In genomic region chr12:56161677-56162351, GRCh38 we compare ENCODE assay signal across 13 cellular contexts. TPM values are rescaled to one million over a fixed set of nuclear protein-coding genes. Genes with fewer than 3 reads are reported as not detected.
DNase-seq lines count a peak whose midpoint lies in the region; ATAC-seq, FAIRE-seq and TF ChIP-seq lines count a peak whose summit lies in the region.
"Had no signal": no experiment of that assay in that cellular context is flagged by ENCODE, and none has a peak within 500 bp of the region (broad histone marks: within the 10 kb centered on the region; RNA-seq: fewer than 3 reads in every experiment).

No MANE protein-coding gene starts in this region.

- H3K9me1 ChIP-seq in endothelial cell of umbilical vein (replicated peaks; ENCODE audit: control insufficient read depth, extremely low read depth, insufficient read depth, low read length), result no peaks in the 10 kb centered on the region

- no peaks in the 10 kb centered on the region for H3K9me2 ChIP-seq in Loucy (replicated peaks; ENCODE audit: low read depth, low read length)

- H3K9me3 ChIP-seq in Caco-2, result no peaks in the 10 kb centered on the region
- no peaks in the 10 kb centered on the region for H3K9me3 ChIP-seq in Loucy (ENCODE audit: insufficient read depth, low read depth, low read length)
- H3K9me3 ChIP-seq in endothelial cell of umbilical vein (replicated peaks; ENCODE audit: control insufficient read depth, insufficient read depth, low read length), result no peaks in the 10 kb centered on the region
- H3K9me3 ChIP-seq in suprapubic skin, result no peaks in the 10 kb centered on the region

- 71% methylated on average over 10 of the region's 10 CpGs for WGBS in suprapubic skin

- TF ChIP-seq CTCF in Caco-2 (IDR thresholded peaks at IDR 0.05; ENCODE audit: insufficient read depth in 1 of 2, low read depth in 1 of 2, low read length in 1 of 2, severe bottlenecking in 1 of 2, unreplicated experiment in 1 of 2), result no peak
- no peak for TF ChIP-seq CTCF in Loucy (conservative IDR thresholded peaks at IDR 0.05; ENCODE audit: low read length)
- TF ChIP-seq CTCF in endothelial cell of umbilical vein (IDR thresholded peaks at IDR 0.05; ENCODE audit: extremely low read depth in 1 of 2, insufficient read depth in 1 of 2, low read depth in 1 of 2, low read length in 2 of 2), result no peak
- TF ChIP-seq CTCF in osteocyte (IDR thresholded peaks at IDR 0.05), result no peak
- no peak for TF ChIP-seq CTCF in suprapubic skin (IDR thresholded peaks at IDR 0.05)

- H3K9me3 Mint-ChIP-seq in Caco-2 (ENCODE audit: unreplicated experiment), result no peaks in the 10 kb centered on the region
- H3K9me3 Mint-ChIP-seq in osteocyte (ENCODE audit: unreplicated experiment), result no peaks in the 10 kb centered on the region

- dilution Hi-C loops in endothelial cell of umbilical vein (cut with MboI; ENCODE audit: extremely low pct_ligation_motif_present, low sequenced_read_pairs), result no loop called here

- no peak for FAIRE-seq in endothelial cell of umbilical vein (lab: Jason Lieb, UNC)

- TF ChIP-seq POLR2A in endothelial cell of umbilical vein (IDR thresholded peaks at IDR 0.05; ENCODE audit: low read depth, low read length), result no peak
- TF ChIP-seq POLR2A in suprapubic skin (IDR thresholded peaks at IDR 0.05), result no peak

- H2AFZ ChIP-seq in Loucy (ENCODE audit: low read length), result no peak overlapping the region
- no peak overlapping the region for H2AFZ ChIP-seq in endothelial cell of umbilical vein (ENCODE audit: low read depth, low read length)

- intact Hi-C loops in Caco-2 (cut with micrococcal nuclease; ENCODE audit: unreplicated experiment) (no loop called here), endothelial cell of umbilical vein (cut with micrococcal nuclease) (no loop called here)

- no peaks in the 10 kb centered on the region for H3F3A ChIP-seq in Loucy (ENCODE audit: low read depth)

- peak overlapping the region; percentile 65 for H3K27ac Mint-ChIP-seq in Caco-2 (ENCODE audit: unreplicated experiment)
- H3K27ac Mint-ChIP-seq in osteocyte (ENCODE audit: unreplicated experiment), result peak overlapping the region; percentile 98

- H3K4me1 ChIP-seq in Caco-2, result peaks cover 14% of the 10 kb centered on the region
- peaks cover 25% of the 10 kb centered on the region for H3K4me1 ChIP-seq in Loucy (ENCODE audit: insufficient read depth, low read length, poor library complexity, severe bottlenecking)
- peaks cover 22% of the 10 kb centered on the region for H3K4me1 ChIP-seq in endothelial cell of umbilical vein (ENCODE audit: control insufficient read depth, extremely low read depth, insufficient read depth, low read length)
- peaks cover 46% of the 10 kb centered on the region for H3K4me1 ChIP-seq in suprapubic skin

- H3K4me2 ChIP-seq in Loucy (ENCODE audit: low read depth, low read length, poor library complexity, severe bottlenecking) (peak overlapping the region; percentile 93), endothelial cell of umbilical vein (ENCODE audit: insufficient read depth, low read length) (no peak overlapping the region)

- H3K36me3 Mint-ChIP-seq in Caco-2 (ENCODE audit: insufficient read depth, unreplicated experiment) (peaks cover 99% of the 10 kb centered on the region), osteocyte (ENCODE audit: unreplicated experiment) (peaks cover 46% of the 10 kb centered on the region)

- DNase-seq in Caco-2, result no peak
- DNase-seq in endothelial cell of umbilical vein (ENCODE audit: low read depth, low spot score), result no peak
- DNase-seq in osteocyte (ENCODE audit: extremely low spot score, unreplicated experiment), result no peak
- no peak for DNase-seq in SKM-1 (lab: John Stamatoyannopoulos, UW; ENCODE audit: unreplicated experiment)
- no peak for DNase-seq in suprapubic skin (ENCODE audit: low spot score in 2 of 2)
- DNase-seq: activated CD4-positive, alpha-beta T cell treated with anti-CD3 and anti-CD28 coated beads for 48 hours; dorsolateral prefrontal cortex; NCI-H345 had no signal

- H3K4me3 ChIP-seq in Caco-2 (ENCODE audit: low read depth, low read length), result no peak overlapping the region
- no peak overlapping the region for H3K4me3 ChIP-seq in Loucy (ENCODE audit: low read length, poor library complexity, severe bottlenecking)
- H3K4me3 ChIP-seq in endothelial cell of umbilical vein (replicated peaks in 1 of 3; ENCODE audit: insufficient read depth in 1 of 3, low read depth in 1 of 3, low read length in 3 of 3), result no peak overlapping the region
- H3K4me3 ChIP-seq in suprapubic skin, result no peak overlapping the region
- H3K4me3 ChIP-seq: lung had no signal

- H3K4me1 Mint-ChIP-seq in Caco-2 (ENCODE audit: low read depth, unreplicated experiment), result peaks cover 20% of the 10 kb centered on the region
- peaks cover 46% of the 10 kb centered on the region for H3K4me1 Mint-ChIP-seq in osteocyte (ENCODE audit: unreplicated experiment)

- H3K9ac ChIP-seq in Loucy (ENCODE audit: low read depth, low read length, poor library complexity, severe bottlenecking) (no peak overlapping the region), endothelial cell of umbilical vein (replicated peaks; ENCODE audit: extremely low read depth, insufficient read depth, low read length) (no peak overlapping the region)

- peaks cover 44% of the 10 kb centered on the region for H4K20me1 ChIP-seq in Loucy (ENCODE audit: insufficient read depth, low read length, poor library complexity, severe bottlenecking)
- no peaks in the 10 kb centered on the region for H4K20me1 ChIP-seq in endothelial cell of umbilical vein (replicated peaks; ENCODE audit: control insufficient read depth, extremely low read depth, insufficient read depth, low read length)

- H3K27ac ChIP-seq in endothelial cell of umbilical vein (ENCODE audit: insufficient read depth, low read depth, low read length), result peak overlapping the region; percentile 87
- H3K27ac ChIP-seq in suprapubic skin, result no peak overlapping the region
- H3K27ac ChIP-seq: HL-60 had no signal

- POLR2A ChIA-PET in Caco-2 (lab: Charles Lee), result interaction anchor here (1.1 to 1.5 kb wide), 5 partner anchors 10 to 60 kb away, joined by 3 to 8 read pairs (median 4); partner anchors contain the start of genes ESYT1, MYL6B and RNF41
- POLR2A ChIA-PET in endothelial cell of umbilical vein (lab: Charles Lee), result interaction anchor here (0.6 to 3.9 kb wide), 10 partner anchors 10 to 58 kb away, joined by 3 to 23 read pairs (median 4); partner anchors contain the start of genes ESYT1, PA2G4 and SMARCC2

- no peaks in the 10 kb centered on the region for H3K27me3 ChIP-seq in Caco-2 (replicated peaks; ENCODE audit: control insufficient read depth, insufficient read depth, low read length)
- H3K27me3 ChIP-seq in Loucy (ENCODE audit: insufficient read depth, low read length, poor library complexity, severe bottlenecking), result no peaks in the 10 kb centered on the region
- no peaks in the 10 kb centered on the region for H3K27me3 ChIP-seq in endothelial cell of umbilical vein (ENCODE audit: control insufficient read depth in 2 of 2, insufficient read depth in 2 of 2, low read length in 2 of 2)
- H3K27me3 ChIP-seq in suprapubic skin, result no peaks in the 10 kb centered on the region
- H3K27me3 ChIP-seq: dorsolateral prefrontal cortex had no signal

- H3K27me3 Mint-ChIP-seq in Caco-2 (ENCODE audit: insufficient read depth, unreplicated experiment) (no peaks in the 10 kb centered on the region), osteocyte (ENCODE audit: unreplicated experiment) (no peaks in the 10 kb centered on the region)

- ATAC-seq in HG03025 (IDR thresholded peaks at IDR 0.05; ENCODE audit: low FRiP score, unreplicated experiment), result no peak
- ATAC-seq in HG03139 (IDR thresholded peaks at IDR 0.05; ENCODE audit: unreplicated experiment), result no peak

- peaks cover 47% of the 10 kb centered on the region for H3K79me2 ChIP-seq in Loucy (ENCODE audit: insufficient read depth, low read length)
- peaks cover 33% of the 10 kb centered on the region for H3K79me2 ChIP-seq in endothelial cell of umbilical vein (ENCODE audit: control insufficient read depth, insufficient read depth, low read length)

- TF ChIP-seq EP300 in suprapubic skin (IDR thresholded peaks at IDR 0.05), result no peak

- H3K4me3 Mint-ChIP-seq in Caco-2 (ENCODE audit: unreplicated experiment) (peak overlapping the region; percentile 79), osteocyte (ENCODE audit: unreplicated experiment) (peak overlapping the region; percentile 95)

- BruUV-seq in Caco-2 (replicated peaks; lab: Mats Ljungman, UMichigan), result no TSS peak
- no TSS peak for BruUV-seq in endothelial cell of umbilical vein (replicated peaks; lab: Mats Ljungman, UMichigan)

- H3K36me3 ChIP-seq in Caco-2 (ENCODE audit: control insufficient read depth, insufficient read depth, low read length) (no peaks in the 10 kb centered on the region; the same call in none of the 2 replicates), Loucy (ENCODE audit: insufficient read depth, low read length) (peaks cover 70% of the 10 kb centered on the region; the same call in 1 of the 2 replicates), endothelial cell of umbilical vein (ENCODE audit: control insufficient read depth in 2 of 2, extremely low read depth in 1 of 2, insufficient read depth in 2 of 2, low read length in 2 of 2) (peaks cover 18 to 38% of the 10 kb centered on the region in 2 experiments), suprapubic skin (peaks cover 69% of the 10 kb centered on the region)

- CTCF ChIA-PET in Caco-2 (lab: Charles Lee), result interaction anchor here (1.3 to 1.7 kb wide), 3 partner anchors 10 to 43 kb away, joined by 4 to 6 read pairs (median 5); partner anchors contain the start of genes ESYT1, MYL6B and ZC3H10
- CTCF ChIA-PET in endothelial cell of umbilical vein (lab: Charles Lee), result interaction anchor here (1.0 to 3.3 kb wide), 7 partner anchors 19 to 43 kb away, joined by 4 to 16 read pairs (median 7); partner anchors contain the start of genes ESYT1, SMARCC2 and ZC3H10

RNA-seq across cellular contexts. Expression of gene MYL6, which starts 3.7 kb away (rescaled TPM):
- total RNA-seq in Caco-2 (2022), result 960 and 1,174 TPM in 2 replicates
- total RNA-seq in endothelial cell of umbilical vein, result 2,364 and 2,543 TPM in 2 replicates
- polyA plus RNA-seq in endothelial cell of umbilical vein, result 6,581 and 8,470 TPM in 2 replicates
- 8,079 and 10,456 TPM in 2 replicates for polyA plus RNA-seq in endothelial cell of umbilical vein (2011; cell fraction: cytosol; rRNA removed)
- 3,910 and 4,229 TPM in 2 replicates for polyA plus RNA-seq in endothelial cell of umbilical vein (2011; cell fraction: nucleus; rRNA removed)
- polyA plus RNA-seq in endothelial cell of umbilical vein (2012), result 3,697 and 4,342 TPM in 2 replicates
- polyA minus RNA-seq in endothelial cell of umbilical vein, result 1,454 and 1,687 TPM in 2 replicates
- 254 TPM for polyA minus RNA-seq in endothelial cell of umbilical vein (2011; cell fraction: cytosol; rRNA and poly(A)+ RNA removed)
- polyA minus RNA-seq in endothelial cell of umbilical vein (2011; cell fraction: nucleus; rRNA and poly(A)+ RNA removed), result 383 and 457 TPM in 2 replicates
- total RNA-seq in osteocyte, result 1,490 and 1,549 TPM in 2 replicates
- 1,000 to 10,000 TPM in 1 of 4 donors, 100 to 1,000 TPM in 3; 773 to 1,142 (median 915) TPM for total RNA-seq in suprapubic skin

RNA-seq across cellular contexts. Expression of gene MYL6B, which starts 9.4 kb away (rescaled TPM):
- total RNA-seq in Caco-2 (2022) (40.5 and 44.8 TPM in 2 replicates), endothelial cell of umbilical vein (135 and 137 TPM in 2 replicates), osteocyte (123 and 139 TPM in 2 replicates), suprapubic skin (10 to 100 TPM; 28.3 to 37.4 (median 28.5) TPM)
- polyA plus RNA-seq in endothelial cell of umbilical vein, result 130 and 185 TPM in 2 replicates
- polyA plus RNA-seq in endothelial cell of umbilical vein (2011; cell fraction: cytosol; rRNA removed), result 126 and 160 TPM in 2 replicates
- 61.3 and 80.4 TPM in 2 replicates for polyA plus RNA-seq in endothelial cell of umbilical vein (2011; cell fraction: nucleus; rRNA removed)
- 94.9 and 153 TPM in 2 replicates for polyA plus RNA-seq in endothelial cell of umbilical vein (2012)
- polyA minus RNA-seq in endothelial cell of umbilical vein, result 46.8 and 54.7 TPM in 2 replicates
- 28.4 TPM for polyA minus RNA-seq in endothelial cell of umbilical vein (2011; cell fraction: cytosol; rRNA and poly(A)+ RNA removed)
- 11.9 and 12.2 TPM in 2 replicates for polyA minus RNA-seq in endothelial cell of umbilical vein (2011; cell fraction: nucleus; rRNA and poly(A)+ RNA removed)

RNA-seq across cellular contexts. Expression of gene SMARCC2, which starts 27.5 kb away (rescaled TPM):
- total RNA-seq in Caco-2 (2022) (89.1 and 94.8 TPM in 2 replicates), endothelial cell of umbilical vein (117 and 121 TPM in 2 replicates), osteocyte (122 and 128 TPM in 2 replicates), suprapubic skin (100 to 1,000 TPM in 2 of 4 donors, 10 to 100 TPM in 2; 53.6 to 137 (median 85.9) TPM)
- 51.1 and 51.9 TPM in 2 replicates for polyA plus RNA-seq in endothelial cell of umbilical vein
- 40.9 and 43.3 TPM in 2 replicates for polyA plus RNA-seq in endothelial cell of umbilical vein (2011; cell fraction: cytosol; rRNA removed)
- polyA plus RNA-seq in endothelial cell of umbilical vein (2011; cell fraction: nucleus; rRNA removed), result 286 and 302 TPM in 2 replicates
- 86.0 and 86.1 TPM in 2 replicates for polyA plus RNA-seq in endothelial cell of umbilical vein (2012)
- 152 and 159 TPM in 2 replicates for polyA minus RNA-seq in endothelial cell of umbilical vein
- polyA minus RNA-seq in endothelial cell of umbilical vein (2011; cell fraction: cytosol; rRNA and poly(A)+ RNA removed), result 42.2 TPM
- 150 and 170 TPM in 2 replicates for polyA minus RNA-seq in endothelial cell of umbilical vein (2011; cell fraction: nucleus; rRNA and poly(A)+ RNA removed)

RNA-seq across cellular contexts. Expression of gene ESYT1, which starts 33.7 kb away (rescaled TPM):
- total RNA-seq in Caco-2 (2022) (70.4 and 79.0 TPM in 2 replicates), endothelial cell of umbilical vein (133 and 161 TPM in 2 replicates), osteocyte (127 and 142 TPM in 2 replicates), suprapubic skin (100 to 1,000 TPM in 2 of 4 donors, 10 to 100 TPM in 2; 73.1 to 128 (median 103) TPM)
- polyA plus RNA-seq in endothelial cell of umbilical vein, result 233 and 234 TPM in 2 replicates
- 159 and 161 TPM in 2 replicates for polyA plus RNA-seq in endothelial cell of umbilical vein (2011; cell fraction: cytosol; rRNA removed)
- 247 and 260 TPM in 2 replicates for polyA plus RNA-seq in endothelial cell of umbilical vein (2011; cell fraction: nucleus; rRNA removed)
- 106 and 110 TPM in 2 replicates for polyA plus RNA-seq in endothelial cell of umbilical vein (2012)
- polyA minus RNA-seq in endothelial cell of umbilical vein, result 309 and 339 TPM in 2 replicates
- 102 TPM for polyA minus RNA-seq in endothelial cell of umbilical vein (2011; cell fraction: cytosol; rRNA and poly(A)+ RNA removed)
- 90.2 and 91.4 TPM in 2 replicates for polyA minus RNA-seq in endothelial cell of umbilical vein (2011; cell fraction: nucleus; rRNA and poly(A)+ RNA removed)

RNA-seq across cellular contexts. Expression of gene ZC3H10, which starts 43.7 kb away (rescaled TPM):
- total RNA-seq in Caco-2 (2022) (3.5 and 4.4 TPM in 2 replicates), endothelial cell of umbilical vein (8.7 and 10.1 TPM in 2 replicates), osteocyte (10.5 and 11.8 TPM in 2 replicates), suprapubic skin (1 to 10 TPM; 2.1 to 5.6 (median 3.4) TPM)
- polyA plus RNA-seq in endothelial cell of umbilical vein, result 2.6 and 3.0 TPM in 2 replicates
- polyA plus RNA-seq in endothelial cell of umbilical vein (2011; cell fraction: cytosol; rRNA removed), result 1.3 and 1.5 TPM in 2 replicates
- 5.0 and 6.5 TPM in 2 replicates for polyA plus RNA-seq in endothelial cell of umbilical vein (2011; cell fraction: nucleus; rRNA removed)
- 3.1 and 3.8 TPM in 2 replicates for polyA plus RNA-seq in endothelial cell of umbilical vein (2012)
- polyA minus RNA-seq in endothelial cell of umbilical vein, result 12.2 and 15.4 TPM in 2 replicates
- 3.3 TPM for polyA minus RNA-seq in endothelial cell of umbilical vein (2011; cell fraction: cytosol; rRNA and poly(A)+ RNA removed)
- polyA minus RNA-seq in endothelial cell of umbilical vein (2011; cell fraction: nucleus; rRNA and poly(A)+ RNA removed), result 13.9 and 21.3 TPM in 2 replicates
